Comparison of ENCODE assay signal across 1 cellular context in the genomic region with DNA sequence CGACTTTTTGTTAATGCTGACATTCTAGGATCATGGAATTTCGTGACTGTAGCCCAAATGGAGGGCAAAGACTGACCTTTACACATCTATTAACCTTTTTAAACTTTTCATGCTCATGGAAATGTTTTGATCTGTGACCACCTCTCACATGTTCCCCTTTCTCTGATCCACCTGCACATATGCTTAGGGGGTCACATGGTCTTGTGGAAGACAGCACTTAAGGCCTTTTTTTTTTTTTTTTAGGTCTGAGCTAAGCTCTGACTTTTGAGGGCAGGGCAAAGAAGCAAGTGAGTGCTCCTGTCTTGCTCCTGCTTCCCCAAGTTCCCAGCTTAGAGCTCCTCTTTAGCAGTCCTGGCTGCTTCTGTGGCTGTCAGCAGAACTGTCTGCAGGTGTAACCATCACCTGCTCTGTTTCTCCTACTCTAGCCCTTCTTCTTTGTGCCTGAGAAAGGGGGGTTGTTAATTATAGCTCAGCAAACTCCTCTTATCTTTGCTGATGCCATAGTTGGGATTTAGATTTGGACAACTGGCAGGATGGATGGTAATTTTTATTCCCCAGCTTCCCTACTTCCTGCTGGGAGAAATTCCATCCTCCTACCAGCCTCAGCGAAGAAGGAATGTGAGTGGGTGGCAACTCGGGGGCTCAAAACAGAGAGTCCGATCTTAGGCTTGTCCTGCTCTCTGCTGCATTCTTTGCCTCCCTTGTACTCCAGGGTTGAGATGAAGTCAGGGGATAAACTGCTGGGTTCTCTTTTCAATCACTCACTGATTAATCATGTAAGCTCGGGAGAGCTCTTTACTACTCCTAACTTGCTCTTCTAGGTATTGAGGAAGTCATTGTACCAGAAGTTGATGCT.
TF ChIP-seq lines count a peak whose summit lies in the region.

No MANE protein-coding gene starts in this region.

TF ChIP-seq in SK-N-SH, 30 proteins besides CTCF, POLR2A, EP300 and RAD21 (continued from another document):
- TF ChIP-seq, protein P1, sequence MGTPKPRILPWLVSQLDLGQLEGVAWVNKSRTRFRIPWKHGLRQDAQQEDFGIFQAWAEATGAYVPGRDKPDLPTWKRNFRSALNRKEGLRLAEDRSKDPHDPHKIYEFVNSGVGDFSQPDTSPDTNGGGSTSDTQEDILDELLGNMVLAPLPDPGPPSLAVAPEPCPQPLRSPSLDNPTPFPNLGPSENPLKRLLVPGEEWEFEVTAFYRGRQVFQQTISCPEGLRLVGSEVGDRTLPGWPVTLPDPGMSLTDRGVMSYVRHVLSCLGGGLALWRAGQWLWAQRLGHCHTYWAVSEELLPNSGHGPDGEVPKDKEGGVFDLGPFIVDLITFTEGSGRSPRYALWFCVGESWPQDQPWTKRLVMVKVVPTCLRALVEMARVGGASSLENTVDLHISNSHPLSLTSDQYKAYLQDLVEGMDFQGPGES (IDR thresholded peaks at IDR 0.05; ENCODE audit: low read depth, low read length): no peak
- TF ChIP-seq FOSL2 (IDR thresholded peaks at IDR 0.05; ENCODE audit: borderline replicate concordance, low read depth) (no peak), TEAD4 (IDR thresholded peaks at IDR 0.05; ENCODE audit: borderline replicate concordance, insufficient read depth) (no peak), EZH2phosphoT487 (IDR thresholded peaks at IDR 0.05; ENCODE audit: borderline replicate concordance, low read depth) (no peak), NRF1 (IDR thresholded peaks at IDR 0.05; ENCODE audit: low read depth, low read length) (no peak)
- TF ChIP-seq, protein P2, sequence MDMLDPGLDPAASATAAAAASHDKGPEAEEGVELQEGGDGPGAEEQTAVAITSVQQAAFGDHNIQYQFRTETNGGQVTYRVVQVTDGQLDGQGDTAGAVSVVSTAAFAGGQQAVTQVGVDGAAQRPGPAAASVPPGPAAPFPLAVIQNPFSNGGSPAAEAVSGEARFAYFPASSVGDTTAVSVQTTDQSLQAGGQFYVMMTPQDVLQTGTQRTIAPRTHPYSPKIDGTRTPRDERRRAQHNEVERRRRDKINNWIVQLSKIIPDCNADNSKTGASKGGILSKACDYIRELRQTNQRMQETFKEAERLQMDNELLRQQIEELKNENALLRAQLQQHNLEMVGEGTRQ (IDR thresholded peaks at IDR 0.05; ENCODE audit: borderline replicate concordance, low read depth, low read length): no peak
